ENCODE assay signal across 1 cellular context in the genomic region with DNA sequence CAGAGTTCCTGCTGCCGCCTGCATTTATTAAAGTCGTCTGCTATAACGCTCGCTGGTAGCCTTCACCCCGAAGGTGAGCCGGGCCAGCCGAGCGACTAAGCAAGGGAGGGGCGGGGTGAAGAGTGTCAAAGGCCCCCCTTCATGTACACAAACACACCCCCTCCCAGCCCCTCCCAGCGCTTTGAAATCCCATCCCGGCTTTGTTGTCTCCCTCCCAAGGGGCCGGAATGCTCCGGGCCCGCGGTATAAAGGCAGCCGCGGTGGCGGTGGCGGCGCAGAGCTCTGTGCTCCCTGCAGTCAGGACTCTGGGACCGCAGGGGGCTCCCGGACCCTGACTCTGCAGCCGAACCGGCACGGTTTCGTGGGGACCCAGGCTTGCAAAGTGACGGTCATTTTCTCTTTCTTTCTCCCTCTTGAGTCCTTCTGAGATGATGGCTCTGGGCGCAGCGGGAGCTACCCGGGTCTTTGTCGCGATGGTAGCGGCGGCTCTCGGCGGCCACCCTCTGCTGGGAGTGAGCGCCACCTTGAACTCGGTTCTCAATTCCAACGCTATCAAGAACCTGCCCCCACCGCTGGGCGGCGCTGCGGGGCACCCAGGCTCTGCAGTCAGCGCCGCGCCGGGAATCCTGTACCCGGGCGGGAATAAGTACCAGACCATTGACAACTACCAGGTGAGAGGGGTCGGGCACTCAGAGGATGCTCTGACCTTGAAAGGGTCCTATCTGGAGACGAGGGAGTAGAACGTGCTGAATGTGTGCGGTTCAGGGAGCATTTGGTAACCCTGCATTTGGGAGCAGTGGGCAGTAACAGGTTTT.
TF ChIP-seq lines count a peak whose summit lies in the region.

TSS of gene DKK1 (plus strand) at position 275 of the 815 bp plus-strand sequence. CDS start at position 429, 154 bp downstream.

TF ChIP-seq in HepG2, 621 proteins besides CTCF, POLR2A, EP300 and RAD21 (continued from another document):
- TF ChIP-seq ZNF547 (CRISPR knock-in tag; IDR thresholded peaks at IDR 0.05) = peak; percentile 65
- no peak; the same call in 1 of the 2 replicates for TF ChIP-seq ZNF33B (CRISPR knock-in tag; IDR thresholded peaks at IDR 0.05)
- TF ChIP-seq ZNF580 (CRISPR knock-in tag; IDR thresholded peaks at IDR 0.05; ENCODE audit: borderline replicate concordance, low read depth) = 0 out of 2 replicates have a peak, but pooled peaks have one; percentile 17
- peak; percentile 65 for TF ChIP-seq HDAC1 (CRISPR knock-in tag; IDR thresholded peaks at IDR 0.05)
- no peak for TF ChIP-seq THYN1 (CRISPR knock-in tag; IDR thresholded peaks at IDR 0.05; ENCODE audit: borderline replicate concordance, low read depth)
- TF ChIP-seq MZF1 (CRISPR knock-in tag; IDR thresholded peaks at IDR 0.05; ENCODE audit: borderline replicate concordance) = peak; percentile 43; the same call in 1 of the 2 replicates
- peak; percentile 66 for TF ChIP-seq ZNF670 (CRISPR knock-in tag; IDR thresholded peaks at IDR 0.05; ENCODE audit: borderline replicate concordance)
- TF ChIP-seq ETV6 (CRISPR knock-in tag; conservative IDR thresholded peaks at IDR 0.05) = peak; percentile 63
- 0 out of 2 replicates have a peak, but pooled peaks have one; percentile 12 for TF ChIP-seq BHLHE40 (IDR thresholded peaks at IDR 0.05; ENCODE audit: low read length)
- no peak for TF ChIP-seq ERF (CRISPR knock-in tag; IDR thresholded peaks at IDR 0.05)
- peak; percentile 70; the same call in 1 of the 2 replicates for TF ChIP-seq ZNF430 (CRISPR knock-in tag; IDR thresholded peaks at IDR 0.05)
- no peak for TF ChIP-seq TRIM24 (CRISPR knock-in tag; IDR thresholded peaks at IDR 0.05)
- no peak for TF ChIP-seq ZBTB8A (CRISPR knock-in tag; IDR thresholded peaks at IDR 0.05; ENCODE audit: borderline replicate concordance, low read depth)
- TF ChIP-seq ZNF616 (CRISPR knock-in tag; IDR thresholded peaks at IDR 0.05; ENCODE audit: low read depth) = peak; percentile 13; the same call in 1 of the 2 replicates
- TF ChIP-seq ZNF556 (CRISPR knock-in tag; IDR thresholded peaks at IDR 0.05; ENCODE audit: borderline replicate concordance) = no peak; the same call in 1 of the 2 replicates
- TF ChIP-seq MTF2 (CRISPR knock-in tag; IDR thresholded peaks at IDR 0.05; ENCODE audit: borderline replicate concordance) = peak; percentile 93
- no peak for TF ChIP-seq PCBP2 (optimal IDR thresholded peaks at IDR 0.05; ENCODE audit: low read depth, low read length, poor library complexity, severe bottlenecking)
- TF ChIP-seq ZSCAN30 (CRISPR knock-in tag; IDR thresholded peaks at IDR 0.05) = no peak; the same call in 1 of the 2 replicates
- no peak for TF ChIP-seq ZBTB37 (CRISPR knock-in tag; IDR thresholded peaks at IDR 0.05)
- no peak; the same call in 1 of the 2 replicates for TF ChIP-seq ZNF644 (CRISPR knock-in tag; IDR thresholded peaks at IDR 0.05; ENCODE audit: low read depth)
- TF ChIP-seq KAT7 (CRISPR knock-in tag; IDR thresholded peaks at IDR 0.05; ENCODE audit: borderline replicate concordance) = no peak; the same call in 1 of the 2 replicates
- TF ChIP-seq ZNF281 (CRISPR knock-in tag; IDR thresholded peaks at IDR 0.05; ENCODE audit: borderline replicate concordance) = peak; percentile 41; the same call in 1 of the 2 replicates
- TF ChIP-seq MBD4 (IDR thresholded peaks at IDR 0.05; ENCODE audit: borderline replicate concordance, low read length) = no peak
- TF ChIP-seq, protein P1, sequence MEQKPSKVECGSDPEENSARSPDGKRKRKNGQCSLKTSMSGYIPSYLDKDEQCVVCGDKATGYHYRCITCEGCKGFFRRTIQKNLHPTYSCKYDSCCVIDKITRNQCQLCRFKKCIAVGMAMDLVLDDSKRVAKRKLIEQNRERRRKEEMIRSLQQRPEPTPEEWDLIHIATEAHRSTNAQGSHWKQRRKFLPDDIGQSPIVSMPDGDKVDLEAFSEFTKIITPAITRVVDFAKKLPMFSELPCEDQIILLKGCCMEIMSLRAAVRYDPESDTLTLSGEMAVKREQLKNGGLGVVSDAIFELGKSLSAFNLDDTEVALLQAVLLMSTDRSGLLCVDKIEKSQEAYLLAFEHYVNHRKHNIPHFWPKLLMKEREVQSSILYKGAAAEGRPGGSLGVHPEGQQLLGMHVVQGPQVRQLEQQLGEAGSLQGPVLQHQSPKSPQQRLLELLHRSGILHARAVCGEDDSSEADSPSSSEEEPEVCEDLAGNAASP (CRISPR knock-in tag; IDR thresholded peaks at IDR 0.05; ENCODE audit: borderline replicate concordance) = peak; percentile 35
- no peak for TF ChIP-seq DNMT1 (CRISPR knock-in tag; IDR thresholded peaks at IDR 0.05)
- TF ChIP-seq ZNF362 (CRISPR knock-in tag; IDR thresholded peaks at IDR 0.05; ENCODE audit: borderline replicate concordance) = peak; percentile 4; the same call in 1 of the 2 replicates
- TF ChIP-seq MED8 (CRISPR knock-in tag; IDR thresholded peaks at IDR 0.05; ENCODE audit: insufficient replicate concordance) = peak; percentile 92
- TF ChIP-seq IKZF4 (CRISPR knock-in tag; IDR thresholded peaks at IDR 0.05; ENCODE audit: borderline replicate concordance, low read depth, not compliant biosample characterization) = peak; percentile 17
- peak; percentile 73 for TF ChIP-seq SP4 (CRISPR knock-in tag; IDR thresholded peaks at IDR 0.05)
- TF ChIP-seq ELF1 (CRISPR knock-in tag; IDR thresholded peaks at IDR 0.05) = no peak
- peak; percentile 19 for TF ChIP-seq ETV5 (CRISPR knock-in tag; IDR thresholded peaks at IDR 0.05; ENCODE audit: borderline replicate concordance)
- peak; percentile 66; the same call in 1 of the 2 replicates for TF ChIP-seq HNRNPL (IDR thresholded peaks at IDR 0.05; ENCODE audit: low read depth, low read length)
- peak; percentile 39; the same call in 1 of the 2 replicates for TF ChIP-seq FOXO1 (CRISPR knock-in tag; IDR thresholded peaks at IDR 0.05)
- TF ChIP-seq, protein P2, sequence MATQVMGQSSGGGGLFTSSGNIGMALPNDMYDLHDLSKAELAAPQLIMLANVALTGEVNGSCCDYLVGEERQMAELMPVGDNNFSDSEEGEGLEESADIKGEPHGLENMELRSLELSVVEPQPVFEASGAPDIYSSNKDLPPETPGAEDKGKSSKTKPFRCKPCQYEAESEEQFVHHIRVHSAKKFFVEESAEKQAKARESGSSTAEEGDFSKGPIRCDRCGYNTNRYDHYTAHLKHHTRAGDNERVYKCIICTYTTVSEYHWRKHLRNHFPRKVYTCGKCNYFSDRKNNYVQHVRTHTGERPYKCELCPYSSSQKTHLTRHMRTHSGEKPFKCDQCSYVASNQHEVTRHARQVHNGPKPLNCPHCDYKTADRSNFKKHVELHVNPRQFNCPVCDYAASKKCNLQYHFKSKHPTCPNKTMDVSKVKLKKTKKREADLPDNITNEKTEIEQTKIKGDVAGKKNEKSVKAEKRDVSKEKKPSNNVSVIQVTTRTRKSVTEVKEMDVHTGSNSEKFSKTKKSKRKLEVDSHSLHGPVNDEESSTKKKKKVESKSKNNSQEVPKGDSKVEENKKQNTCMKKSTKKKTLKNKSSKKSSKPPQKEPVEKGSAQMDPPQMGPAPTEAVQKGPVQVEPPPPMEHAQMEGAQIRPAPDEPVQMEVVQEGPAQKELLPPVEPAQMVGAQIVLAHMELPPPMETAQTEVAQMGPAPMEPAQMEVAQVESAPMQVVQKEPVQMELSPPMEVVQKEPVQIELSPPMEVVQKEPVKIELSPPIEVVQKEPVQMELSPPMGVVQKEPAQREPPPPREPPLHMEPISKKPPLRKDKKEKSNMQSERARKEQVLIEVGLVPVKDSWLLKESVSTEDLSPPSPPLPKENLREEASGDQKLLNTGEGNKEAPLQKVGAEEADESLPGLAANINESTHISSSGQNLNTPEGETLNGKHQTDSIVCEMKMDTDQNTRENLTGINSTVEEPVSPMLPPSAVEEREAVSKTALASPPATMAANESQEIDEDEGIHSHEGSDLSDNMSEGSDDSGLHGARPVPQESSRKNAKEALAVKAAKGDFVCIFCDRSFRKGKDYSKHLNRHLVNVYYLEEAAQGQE (IDR thresholded peaks at IDR 0.05; ENCODE audit: borderline replicate concordance in 1 of 2, low read depth in 1 of 2, low read length in 2 of 2) = peak in 1 of 2 experiments; percentile 60; a peak in 1 of 4 replicates
- no peak for TF ChIP-seq FLYWCH1 (CRISPR knock-in tag; IDR thresholded peaks at IDR 0.05)
